In genomic region chr9:99903393-99903792, GRCh38 we compare ENCODE assay signal across 8 cellular contexts.
"Had no signal": no experiment of that assay in that cellular context is flagged by ENCODE, and none has a peak within 500 bp of the region (broad histone marks: within the 10 kb centered on the region; RNA-seq: fewer than 3 reads in every experiment).

No MANE protein-coding gene starts in this region.

- FAIRE-seq: G401.6, GM12878, GM12891, GM12892, GM18507, GM19239 had no signal

- DNase-seq: GDM1, GF-D8 had no signal

- H3K4me3 ChIP-seq: GM12878 had no signal

- ATAC-seq: GM12878 had no signal
